Comparison of ENCODE assay signal across 12 cellular contexts in the genomic region with DNA sequence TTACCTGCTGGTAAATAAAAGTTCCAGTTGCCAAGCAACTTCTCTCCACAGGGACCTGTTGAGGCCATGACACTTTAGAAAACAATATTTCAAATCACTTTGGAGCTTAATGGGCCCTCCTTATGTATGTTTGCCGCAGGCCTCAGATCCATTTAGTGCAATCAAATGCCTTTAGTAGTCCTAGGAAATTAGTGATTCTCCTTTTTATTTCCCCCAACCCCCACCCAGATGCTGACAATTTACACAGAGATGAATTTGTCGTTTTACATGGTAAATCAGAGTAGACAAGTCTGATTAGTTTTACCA.
DNase-seq lines count a peak whose midpoint lies in the region; ATAC-seq and TF ChIP-seq lines count a peak whose summit lies in the region.
"Had no signal": no experiment of that assay in that cellular context is flagged by ENCODE, and none has a peak within 500 bp of the region (broad histone marks: within the 10 kb centered on the region; RNA-seq: fewer than 3 reads in every experiment).

No MANE protein-coding gene starts in this region.

- H3K9me3 ChIP-seq in OCI-LY1 (ENCODE audit: low read length) (no peaks in the 10 kb centered on the region), muscle layer of duodenum (ENCODE audit: control insufficient read depth in 1 of 2, low read length in 2 of 2) (no peaks in the 10 kb centered on the region)
- H3K9me3 ChIP-seq: ovary had no signal

- peaks cover 55% of the 10 kb centered on the region for H3K4me1 ChIP-seq in OCI-LY1 (ENCODE audit: insufficient read depth, low read length, severe bottlenecking)
- H3K4me1 ChIP-seq in muscle layer of duodenum (ENCODE audit: control insufficient read depth in 1 of 2, insufficient read depth in 2 of 2, low read length in 2 of 2): peaks cover 15 to 61% of the 10 kb centered on the region in 2 donors

- peak; percentile 28 for DNase-seq in DMS114 treated with DMSO at 0.1 percent for 48 hours (lab: John Stamatoyannopoulos, UW; ENCODE audit: unreplicated experiment)
- peak; percentile 5 for DNase-seq in NCI-H1105 (lab: John Stamatoyannopoulos, UW)
- DNase-seq in activated naive CD4-positive, alpha-beta T cell treated with anti-CD3 and anti-CD28 coated beads, Interleukin-2, amount 50 U/mL, for 16 hours: no peak
- no peak for DNase-seq in GM03348 (ENCODE audit: low spot score)
- DNase-seq in medulla oblongata (ENCODE audit: extremely low spot score): no peak
- DNase-seq: activated B cell treated with CpG ODN at 0.5 μM for 24 hours; activated T-cell treated with anti-CD3 and anti-CD28 coated beads, Interleukin-2, amount 50 U/mL, for 48 hours; CD8-positive, alpha-beta memory T cell; ovary had no signal

- no peaks in the 10 kb centered on the region for H3F3A ChIP-seq in OCI-LY1 (ENCODE audit: insufficient read depth, low read length)

- no peak for TF ChIP-seq CTCF in OCI-LY1 (IDR thresholded peaks at IDR 0.05; ENCODE audit: low read length)

- H3K9ac ChIP-seq in OCI-LY1 (ENCODE audit: low read length): no peak overlapping the region

- no peak overlapping the region for H3K4me3 ChIP-seq in OCI-LY1 (ENCODE audit: low read depth, low read length, poor library complexity, severe bottlenecking)
- H3K4me3 ChIP-seq in muscle layer of duodenum (ENCODE audit: low read depth in 1 of 2, low read length in 2 of 2): no peak overlapping the region
- H3K4me3 ChIP-seq: ovary had no signal

- H3K79me2 ChIP-seq in OCI-LY1 (ENCODE audit: insufficient read depth, low read length): peaks cover 23% of the 10 kb centered on the region; the same call in 1 of the 2 replicates

- H3K27ac ChIP-seq in OCI-LY1 (ENCODE audit: low read depth, low read length, poor library complexity, severe bottlenecking) (peak overlapping the region; percentile 20), muscle layer of duodenum (ENCODE audit: low read length) (peak overlapping the region; percentile 32)

- no peak overlapping the region for H3K4me2 ChIP-seq in OCI-LY1 (ENCODE audit: low read length)

- no peaks in the 10 kb centered on the region for H3K9me2 ChIP-seq in OCI-LY1 (ENCODE audit: low read depth, low read length)

- H3K36me3 ChIP-seq in OCI-LY1 (ENCODE audit: insufficient read depth, low read length): peaks cover 10% of the 10 kb centered on the region; the same call in 1 of the 2 replicates
- H3K36me3 ChIP-seq in muscle layer of duodenum (ENCODE audit: control insufficient read depth in 1 of 2, insufficient read depth in 2 of 2, low read length in 2 of 2): no peaks in the 10 kb centered on the region
- H3K36me3 ChIP-seq: ovary had no signal

- no peaks in the 10 kb centered on the region for H4K20me1 ChIP-seq in OCI-LY1 (ENCODE audit: insufficient read depth, low read length)

- H2AFZ ChIP-seq in OCI-LY1 (ENCODE audit: low read length): no peak overlapping the region

- ATAC-seq in GM21360 (IDR thresholded peaks at IDR 0.05; ENCODE audit: unreplicated experiment): no peak

- no peaks in the 10 kb centered on the region for H3K27me3 ChIP-seq in OCI-LY1 (ENCODE audit: insufficient read depth, low read length)
- H3K27me3 ChIP-seq in muscle layer of duodenum (ENCODE audit: low read depth, low read length): no peaks in the 10 kb centered on the region
- H3K27me3 ChIP-seq: ovary had no signal

Comparison
In these comparisons a context has a peak if more than half of its experiments do, and no peak if none do; other contexts are left out.
1. DNase-seq: peak in DMS114 treated with DMSO at 0.1 percent for 48 hours (single experiment) and NCI-H1105 (single experiment); none in activated naive CD4-positive, alpha-beta T cell treated with anti-CD3 and anti-CD28 coated beads, Interleukin-2, amount 50 U/mL, for 16 hours (single experiment), GM03348 (single experiment) and medulla oblongata (single experiment).